Comparison of ENCODE assay signal across 8 cellular contexts in the genomic region with DNA sequence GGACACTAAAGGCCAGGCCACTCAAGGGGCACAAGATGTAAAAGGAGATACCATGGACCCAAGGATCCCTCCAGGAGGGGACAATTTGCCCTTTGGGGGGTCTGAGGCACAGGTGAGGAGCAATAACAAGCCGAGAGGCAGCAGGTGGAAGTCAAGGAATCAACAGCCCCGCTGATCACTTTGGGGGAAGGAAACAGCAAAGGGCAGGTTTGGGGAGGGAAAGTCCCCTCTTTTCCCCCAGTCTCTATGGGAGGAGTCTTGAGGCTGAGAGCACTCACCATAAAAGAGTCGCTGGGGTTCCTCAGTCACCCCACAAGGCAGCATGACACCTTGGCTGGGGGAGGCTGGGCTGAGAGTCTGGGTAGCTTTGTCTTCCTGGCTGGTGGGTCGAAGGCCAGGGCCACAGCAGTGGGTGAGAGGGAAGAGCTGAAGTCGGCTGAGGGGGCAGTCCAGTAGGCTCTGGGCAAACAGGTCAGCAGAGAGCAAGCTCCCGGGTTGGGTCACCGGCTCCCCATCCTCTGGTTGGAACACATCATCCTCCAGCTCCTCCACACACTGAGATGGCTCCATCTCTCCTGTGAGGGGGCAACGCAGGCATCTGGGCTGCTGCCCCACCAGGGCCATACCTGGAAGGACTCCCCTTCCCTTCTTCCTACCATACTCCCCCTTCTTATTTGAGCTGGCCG. TPM values are rescaled to one million over a fixed set of nuclear protein-coding genes. Genes with fewer than 3 reads are reported as not detected.
DNase-seq lines count a peak whose midpoint lies in the region; ATAC-seq and TF ChIP-seq lines count a peak whose summit lies in the region.

No MANE protein-coding gene starts in this region.

- no peak for TF ChIP-seq POLR2A in heart left ventricle (IDR thresholded peaks at IDR 0.05)

- H3K9ac ChIP-seq in mucosa of rectum (ENCODE audit: low read depth in 1 of 2, low read length in 2 of 2): peak overlapping the region; percentile 71 to 88

- intact Hi-C loops in heart left ventricle (cut with DNase I) (loop anchor here in 9 of 10 donors (2.0 to 10.0 kb wide), 10 partner anchors 33 to 323 kb away; a partner anchor contains a TSS), Right ventricle myocardium superior (cut with DNase I) (loop anchor here (5.0 kb wide), 2 partner anchors 38 to 58 kb away; no protein-coding TSS in a partner anchor), upper lobe of right lung (cut with DNase I) (no loop called here)

- TF ChIP-seq CTCF in heart left ventricle (IDR thresholded peaks at IDR 0.05) (no peak), upper lobe of right lung (IDR thresholded peaks at IDR 0.05) (no peak)

- no peak for ATAC-seq in heart left ventricle
- ATAC-seq in Right ventricle myocardium superior (ENCODE audit: poor library complexity): no peak
- ATAC-seq in upper lobe of right lung: no peak

- no peaks in the 10 kb centered on the region for H3K9me3 ChIP-seq in heart left ventricle
- H3K9me3 ChIP-seq in mucosa of rectum (ENCODE audit: control insufficient read depth in 2 of 2, low read length in 2 of 2): no peaks in the 10 kb centered on the region
- no peaks in the 10 kb centered on the region for H3K9me3 ChIP-seq in upper lobe of right lung

- H3K27ac ChIP-seq in heart left ventricle: peak overlapping the region in 11 of 12 donors; percentile 19 to 94 (median 86)
- peak overlapping the region; percentile 92 to 93 for H3K27ac ChIP-seq in mucosa of rectum (ENCODE audit: low read depth in 2 of 2, low read length in 2 of 2)
- H3K27ac ChIP-seq in upper lobe of right lung: peak overlapping the region; percentile 66

- no peak for DNase-seq in heart left ventricle
- no peak for DNase-seq in Right ventricle myocardium superior
- DNase-seq in activated CD4-positive, alpha-beta T cell treated with anti-CD3 and anti-CD28 coated beads, Interleukin-2, amount 50 U/mL, for 48 hours: peak; percentile 37 to 51
- no peak for DNase-seq in upper lobe of right lung
- DNase-seq in DMS53 treated with DMSO at 0.1 percent for 48 hours (lab: John Stamatoyannopoulos, UW; ENCODE audit: unreplicated experiment): no peak
- no peak for DNase-seq in SIG-M5 treated with dmso at 0.1 percent for 504 hours (lab: John Stamatoyannopoulos, UW; ENCODE audit: unreplicated experiment)
- DNase-seq in NCI-H748 (lab: John Stamatoyannopoulos, UW; ENCODE audit: unreplicated experiment): no peak

- WGBS in heart left ventricle, 4 donors: 86 to 94% (median 90%) methylated on average over 7 to 9 of the region's 9 CpGs

- H3K36me3 ChIP-seq in heart left ventricle: no peaks in the 10 kb centered on the region
- H3K36me3 ChIP-seq in mucosa of rectum (ENCODE audit: control insufficient read depth in 2 of 2, insufficient read depth in 2 of 2, low read length in 2 of 2): peaks cover 0 to 3% of the 10 kb centered on the region in 2 donors
- H3K36me3 ChIP-seq in upper lobe of right lung: no peaks in the 10 kb centered on the region

- H3K27me3 ChIP-seq in heart left ventricle: no peaks in the 10 kb centered on the region
- H3K27me3 ChIP-seq in mucosa of rectum (ENCODE audit: control insufficient read depth in 2 of 2, insufficient read depth in 2 of 2, low read length in 2 of 2): no peaks in the 10 kb centered on the region
- H3K27me3 ChIP-seq in upper lobe of right lung: no peaks in the 10 kb centered on the region

- H3K4me1 ChIP-seq in heart left ventricle: peaks cover 4 to 77% (median 66%) of the 10 kb centered on the region in 12 donors
- peaks cover 79 to 80% of the 10 kb centered on the region in 2 donors for H3K4me1 ChIP-seq in mucosa of rectum (ENCODE audit: control insufficient read depth in 2 of 2, insufficient read depth in 2 of 2, low read length in 2 of 2)
- H3K4me1 ChIP-seq in upper lobe of right lung: peaks cover 68% of the 10 kb centered on the region

- H3K4me3 ChIP-seq in heart left ventricle (peak overlapping the region in 2 of 12 donors; percentile 19 to 35), mucosa of rectum (ENCODE audit: low read length in 2 of 2) (peak overlapping the region in 1 of 2 donors; percentile 62), upper lobe of right lung (no peak overlapping the region)

RNA-seq across cellular contexts. Expression of a gene that starts 3.0 kb away (rescaled TPM):
- total RNA-seq in heart left ventricle: 10 to 100 TPM in 2 of 9 donors, 1 to 10 TPM in 7; 1.2 to 12.9 (median 3.5) TPM
- 1 to 10 TPM; 2.5 to 2.9 TPM for polyA plus RNA-seq in heart left ventricle
- total RNA-seq in Right ventricle myocardium superior: 3.4 TPM
- 15.4 TPM for total RNA-seq in upper lobe of right lung

RNA-seq across cellular contexts. Expression of a gene that starts 55.2 kb away (rescaled TPM):
- total RNA-seq in heart left ventricle (1 to 10 TPM in 4 of 9 donors, under 1 TPM in 4, not detected in 1; 0.46 to 6.4 (median 1.2) TPM), Right ventricle myocardium superior (1.3 TPM), upper lobe of right lung (1.8 TPM)
- polyA plus RNA-seq in heart left ventricle: under 1 TPM; 0.11 to 0.14 TPM

Comparison
In these comparisons a context has a peak if more than half of its experiments do, and no peak if none do; other contexts are left out.
1. DNase-seq: peak in activated CD4-positive, alpha-beta T cell treated with anti-CD3 and anti-CD28 coated beads, Interleukin-2, amount 50 U/mL, for 48 hours (2 of 2); none in heart left ventricle (0 of 5), Right ventricle myocardium superior (single experiment), upper lobe of right lung (single experiment), DMS53 treated with DMSO at 0.1 percent for 48 hours (single experiment), SIG-M5 treated with dmso at 0.1 percent for 504 hours (single experiment) and NCI-H748 (single experiment).
2. Peak in every context shown above with its lines, with median percentiles within 50 percentile points of each other: H3K27ac ChIP-seq.